ENCODE assay signal across 9 cellular contexts in the genomic region with DNA sequence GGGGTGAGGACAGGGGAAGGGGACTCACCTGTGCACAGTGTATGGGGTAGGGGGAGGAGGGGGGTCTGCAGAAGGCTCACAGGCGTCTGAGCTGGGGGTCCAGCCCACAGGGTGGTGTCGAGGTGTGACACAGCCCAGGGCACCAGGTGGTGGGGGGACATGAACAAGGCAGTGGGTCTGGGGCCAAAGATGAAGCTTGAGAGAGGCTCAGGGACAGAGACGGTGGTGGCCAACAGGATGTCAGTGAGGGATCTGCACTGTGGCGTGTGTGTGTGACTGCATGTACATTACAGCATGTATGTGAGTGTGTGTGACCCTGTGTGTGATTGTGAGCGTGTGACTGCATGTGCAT. TPM values are rescaled to one million over a fixed set of nuclear protein-coding genes. Genes with fewer than 3 reads are reported as not detected.
DNase-seq lines count a peak whose midpoint lies in the region; ATAC-seq and TF ChIP-seq lines count a peak whose summit lies in the region.
"Had no signal": no experiment of that assay in that cellular context is flagged by ENCODE, and none has a peak within 500 bp of the region (broad histone marks: within the 10 kb centered on the region; RNA-seq: fewer than 3 reads in every experiment).

No MANE protein-coding gene starts in this region.

- H3K27me3 ChIP-seq in adrenal gland (no peaks in the 10 kb centered on the region), kidney epithelial cell (ENCODE audit: control insufficient read depth, insufficient read depth, low read length) (no peaks in the 10 kb centered on the region), stomach smooth muscle (ENCODE audit: control insufficient read depth in 1 of 2, insufficient read depth in 2 of 2, low read length in 2 of 2) (peaks cover 0 to 3% of the 10 kb centered on the region in 2 donors)

- peaks cover 6% of the 10 kb centered on the region for H3K27me3 Mint-ChIP-seq in activated CD4-positive, alpha-beta T cell treated with anti-CD3 and anti-CD28 coated beads for 36 hours

- H3K9me3 ChIP-seq in adrenal gland (replicated peaks in 1 of 3) (no peaks in the 10 kb centered on the region), stomach smooth muscle (ENCODE audit: control insufficient read depth in 2 of 2, low read length in 2 of 2) (peaks cover 0 to 6% of the 10 kb centered on the region in 2 donors)

- no peak for DNase-seq in activated CD4-positive, alpha-beta T cell treated with anti-CD3 and anti-CD28 coated beads for 36 hours
- no peak for DNase-seq in activated CD4-positive, alpha-beta T cell treated with anti-CD3 and anti-CD28 coated beads, Interleukin-2, amount 50 U/mL, for 1 hour
- DNase-seq in adrenal gland, result no peak
- DNase-seq in kidney epithelial cell (ENCODE audit: low read depth), result no peak
- DNase-seq in stimulated activated CD4-positive, alpha-beta T cell treated with anti-CD3 and anti-CD28 coated beads, Interleukin-1b, Interleukin-23, amount 100 ng/mL, for 48 hours, result no peak
- DNase-seq in stimulated activated CD4-positive, alpha-beta T cell treated with anti-CD3 and anti-CD28 coated beads, Interleukin-4, amount 100 ng/mL, for 1 hour, result no peak
- DNase-seq in stimulated activated CD4-positive, alpha-beta T cell treated with anti-CD3 and anti-CD28 coated beads, Interleukin-4, amount 100 ng/mL, for 4 hours, result no peak

- H3K27ac ChIP-seq in adrenal gland (peak overlapping the region in 3 of 5 donors; percentile 77 to 85 (median 85)), stomach smooth muscle (ENCODE audit: low read length) (no peak overlapping the region)
- H3K27ac ChIP-seq: epithelial cell of prostate had no signal

- TF ChIP-seq CTCF in adrenal gland (IDR thresholded peaks at IDR 0.05), result no peak
- no peak for TF ChIP-seq CTCF in kidney epithelial cell (IDR thresholded peaks at IDR 0.05; ENCODE audit: insufficient read depth, low read length, poor library complexity, severe bottlenecking)

- H3K27ac Mint-ChIP-seq in activated CD4-positive, alpha-beta T cell treated with anti-CD3 and anti-CD28 coated beads for 36 hours, result peak overlapping the region; percentile 61

- POLR2A ChIA-PET in activated CD4-positive, alpha-beta T cell treated with anti-CD3 and anti-CD28 coated beads for 36 hours (lab: Charles Lee), result no interaction called here

- no peak for ATAC-seq in activated CD4-positive, alpha-beta T cell treated with anti-CD3 and anti-CD28 coated beads for 36 hours

- H3K9me3 Mint-ChIP-seq in activated CD4-positive, alpha-beta T cell treated with anti-CD3 and anti-CD28 coated beads for 36 hours (ENCODE audit: low read depth), result no peaks in the 10 kb centered on the region

- intact Hi-C loops in activated CD4-positive, alpha-beta T cell treated with anti-CD3 and anti-CD28 coated beads for 36 hours (cut with DNase I, micrococcal nuclease), result no loop called here
- intact Hi-C loops in adrenal gland (cut with DNase I), result no loop called here

- peak overlapping the region in 1 of 4 donors; percentile 81 for H3K4me3 ChIP-seq in adrenal gland
- H3K4me3 ChIP-seq in kidney epithelial cell (ENCODE audit: low read depth, low read length), result peak overlapping the region; percentile 69
- peak overlapping the region; percentile 72 to 90 for H3K4me3 ChIP-seq in stomach smooth muscle (ENCODE audit: low read length in 2 of 2)

- TF ChIP-seq POLR2A in adrenal gland (IDR thresholded peaks at IDR 0.05), result no peak

- H3K4me3 Mint-ChIP-seq in activated CD4-positive, alpha-beta T cell treated with anti-CD3 and anti-CD28 coated beads for 36 hours, result peak overlapping the region; percentile 56

- 37 to 53% (median 47%) methylated on average over 5 of the region's 5 CpGs for WGBS in adrenal gland, 4 donors

- peaks cover 8% of the 10 kb centered on the region for H3K36me3 Mint-ChIP-seq in activated CD4-positive, alpha-beta T cell treated with anti-CD3 and anti-CD28 coated beads for 36 hours (ENCODE audit: low read depth)

- H3K4me1 ChIP-seq in adrenal gland (replicated peaks in 1 of 2) (peaks cover 17 to 21% of the 10 kb centered on the region in 2 donors), stomach smooth muscle (ENCODE audit: control insufficient read depth, insufficient read depth, low read length) (peaks cover 28% of the 10 kb centered on the region)

- CTCF ChIA-PET in activated CD4-positive, alpha-beta T cell treated with anti-CD3 and anti-CD28 coated beads for 36 hours (lab: Charles Lee), result interaction anchor here (0.6 to 1.1 kb wide), 2 partner anchors 15 to 30 kb away, joined by 4 read pairs; no protein-coding TSS in a partner anchor

- H3K36me3 ChIP-seq in adrenal gland (replicated peaks in 1 of 2) (peaks cover 0 to 6% of the 10 kb centered on the region in 2 donors), kidney epithelial cell (ENCODE audit: control insufficient read depth, insufficient read depth, low read length) (no peaks in the 10 kb centered on the region), stomach smooth muscle (ENCODE audit: control insufficient read depth in 2 of 2, insufficient read depth in 2 of 2, low read length in 2 of 2) (peaks cover 3 to 4% of the 10 kb centered on the region in 2 donors)

- peaks cover 20% of the 10 kb centered on the region for H3K4me1 Mint-ChIP-seq in activated CD4-positive, alpha-beta T cell treated with anti-CD3 and anti-CD28 coated beads for 36 hours

- H3K9ac ChIP-seq in stomach smooth muscle (ENCODE audit: low read length in 2 of 2), result peak overlapping the region; percentile 82 to 85

RNA-seq across cellular contexts. Expression of a gene that starts 1.7 kb away (rescaled TPM):
- 1 to 10 TPM; 4.5 to 5.0 TPM for total RNA-seq in activated CD4-positive, alpha-beta T cell treated with anti-CD3 and anti-CD28 coated beads for 36 hours
- total RNA-seq in adrenal gland (100 to 1,000 TPM in 1 of 8 donors, 10 to 100 TPM in 6, 1 to 10 TPM in 1; 7.6 to 100 (median 25.8) TPM), kidney epithelial cell (5.0 and 10.1 TPM in 2 replicates)
- polyA plus RNA-seq in adrenal gland, result 100 to 1,000 TPM in 1 of 3 donors, 10 to 100 TPM in 1, 1 to 10 TPM in 1; 2.0 to 190 (median 57.4) TPM

RNA-seq across cellular contexts. Expression of a gene that starts 21.6 kb away (rescaled TPM):
- total RNA-seq in activated CD4-positive, alpha-beta T cell treated with anti-CD3 and anti-CD28 coated beads for 36 hours, result not detected
- total RNA-seq in adrenal gland (not detected), kidney epithelial cell (not detected in 2 replicates)
- polyA plus RNA-seq in adrenal gland, result not detected

RNA-seq across cellular contexts. Expression of a gene that starts 31.6 kb away (rescaled TPM):
- 10 to 100 TPM; 13.7 to 18.3 TPM for total RNA-seq in activated CD4-positive, alpha-beta T cell treated with anti-CD3 and anti-CD28 coated beads for 36 hours
- total RNA-seq in adrenal gland (10 to 100 TPM; 12.0 to 27.1 (median 22.0) TPM), kidney epithelial cell (0.08 and 0.21 TPM in 2 replicates)
- 10 to 100 TPM in 2 of 3 donors, 1 to 10 TPM in 1; 4.9 to 62.5 (median 11.7) TPM for polyA plus RNA-seq in adrenal gland

Comparison
In these comparisons a context has a peak if more than half of its experiments do, and no peak if none do; other contexts are left out.
1. RNA of a gene that starts 31.6 kb away (total RNA-seq): 12.0 to 27.1 TPM in adrenal gland and 13.7 to 18.3 TPM in activated CD4-positive, alpha-beta T cell treated with anti-CD3 and anti-CD28 coated beads for 36 hours; 0.08 to 0.21 TPM in kidney epithelial cell; every median in the first group is over 10 times any median in the second.